In genomic region chr10:15859865-15860691, GRCh38 we compare ENCODE assay signal across 1 cellular context.
TF ChIP-seq lines count a peak whose summit lies in the region.

Gene MINDY3, minus strand, starts transcription at chr10:15860507. Its CDS starts 208 bp downstream, at chr10:15860299.

TF ChIP-seq in HepG2, 621 proteins besides CTCF, POLR2A, EP300 and RAD21 (continued from another document and continues in another):
- TF ChIP-seq PHF21A (CRISPR knock-in tag; IDR thresholded peaks at IDR 0.05): peak; percentile 54; the same call in 1 of the 2 replicates
- peak; percentile 45 for TF ChIP-seq ZNF18 (CRISPR knock-in tag; IDR thresholded peaks at IDR 0.05; ENCODE audit: insufficient replicate concordance)
- no peak for TF ChIP-seq ZSCAN5A (CRISPR knock-in tag; IDR thresholded peaks at IDR 0.05; ENCODE audit: borderline replicate concordance)
- TF ChIP-seq ARNT2 (CRISPR knock-in tag; IDR thresholded peaks at IDR 0.05; ENCODE audit: low read depth): no peak
- no peak for TF ChIP-seq ZBTB14 (CRISPR knock-in tag; IDR thresholded peaks at IDR 0.05)
- TF ChIP-seq KIAA2018 (CRISPR knock-in tag; IDR thresholded peaks at IDR 0.05; ENCODE audit: borderline replicate concordance): no peak
- TF ChIP-seq NKX3-1 (CRISPR knock-in tag; IDR thresholded peaks at IDR 0.05): 0 out of 2 replicates have a peak, but pooled peaks have one; percentile 12
- peak; percentile 63 for TF ChIP-seq HNRNPLL (IDR thresholded peaks at IDR 0.05; ENCODE audit: low read depth, low read length, poor library complexity, severe bottlenecking)
- 0 out of 2 replicates have a peak, but pooled peaks have one; percentile 23 for TF ChIP-seq E2F1 (CRISPR knock-in tag; IDR thresholded peaks at IDR 0.05)
- TF ChIP-seq SRY (CRISPR knock-in tag; IDR thresholded peaks at IDR 0.05): 0 out of 2 replicates have a peak, but pooled peaks have one; percentile 89
- TF ChIP-seq ADNP (CRISPR knock-in tag; IDR thresholded peaks at IDR 0.05): no peak
- TF ChIP-seq SNAI1 (CRISPR knock-in tag; IDR thresholded peaks at IDR 0.05; ENCODE audit: borderline replicate concordance): no peak
- peak; percentile 79 for TF ChIP-seq KDM5A (IDR thresholded peaks at IDR 0.05; ENCODE audit: borderline replicate concordance, low read length)
- no peak for TF ChIP-seq RBAK (CRISPR knock-in tag; IDR thresholded peaks at IDR 0.05)
- 0 out of 2 replicates have a peak, but pooled peaks have one; percentile 5 for TF ChIP-seq ZNF878 (CRISPR knock-in tag; IDR thresholded peaks at IDR 0.05)
- TF ChIP-seq POLR2AphosphoS5 (IDR thresholded peaks at IDR 0.05; ENCODE audit: low read depth, low read length): peak; percentile 83
- peak; percentile 87 for TF ChIP-seq ELF4 (CRISPR knock-in tag; IDR thresholded peaks at IDR 0.05; ENCODE audit: borderline replicate concordance)
- TF ChIP-seq GATA4 (IDR thresholded peaks at IDR 0.05; ENCODE audit: borderline replicate concordance, low read depth): 0 out of 2 replicates have a peak, but pooled peaks have one; percentile 24
- peak; percentile 59 for TF ChIP-seq NR2F6 (IDR thresholded peaks at IDR 0.05)
- peak; percentile 73 for TF ChIP-seq NR2F6 (CRISPR knock-in tag; IDR thresholded peaks at IDR 0.05)
- no peak for TF ChIP-seq TBL1XR1 (IDR thresholded peaks at IDR 0.05; ENCODE audit: borderline replicate concordance, low read length, partially characterized antibody)
- TF ChIP-seq ZNF329 (CRISPR knock-in tag; IDR thresholded peaks at IDR 0.05; ENCODE audit: low read depth): 0 out of 2 replicates have a peak, but pooled peaks have one; percentile 53
- no peak; the same call in 1 of the 2 replicates for TF ChIP-seq MXD3 (CRISPR knock-in tag; IDR thresholded peaks at IDR 0.05)
- TF ChIP-seq SMAD3 (CRISPR knock-in tag; IDR thresholded peaks at IDR 0.05): no peak
- TF ChIP-seq ZNF598 (CRISPR knock-in tag; IDR thresholded peaks at IDR 0.05; ENCODE audit: borderline replicate concordance): peak; percentile 17; the same call in 1 of the 2 replicates
- peak; percentile 84 for TF ChIP-seq ZBTB40 (IDR thresholded peaks at IDR 0.05)
- no peak; the same call in 1 of the 2 replicates for TF ChIP-seq ZBTB40 (CRISPR knock-in tag; IDR thresholded peaks at IDR 0.05)
- 0 out of 2 replicates have a peak, but pooled peaks have one; percentile 15 for TF ChIP-seq MYC (CRISPR knock-in tag; IDR thresholded peaks at IDR 0.05; ENCODE audit: borderline replicate concordance)
- TF ChIP-seq FOXP1 (IDR thresholded peaks at IDR 0.05): no peak
- no peak for TF ChIP-seq FOXP1 (CRISPR knock-in tag; IDR thresholded peaks at IDR 0.05)
